In the genomic region with DNA sequence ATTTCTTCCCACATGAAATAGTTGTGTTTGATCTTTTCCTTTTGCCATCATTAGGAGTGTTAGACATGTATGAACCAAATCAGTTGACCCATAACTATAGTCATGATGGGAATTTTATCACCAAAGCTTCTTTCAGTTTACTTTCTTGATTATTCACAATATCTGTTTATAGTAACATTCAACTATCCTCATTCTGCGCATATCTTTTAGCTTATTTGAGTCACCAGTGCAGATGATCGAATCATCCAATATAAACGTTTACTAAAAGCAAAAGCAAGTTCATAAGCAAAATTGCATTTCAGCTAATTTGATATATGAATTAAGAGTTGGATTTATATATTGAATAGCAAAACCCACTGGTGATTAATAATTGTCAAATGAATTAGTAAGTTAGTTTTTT, we compare ENCODE assay signal across 2 cellular contexts.
TF ChIP-seq lines count a peak whose summit lies in the region.

No MANE protein-coding gene starts in this region.

TF ChIP-seq in HepG2, 621 proteins besides CTCF, POLR2A, EP300 and RAD21:
- TF ChIP-seq ZC3H13 (CRISPR knock-in tag; IDR thresholded peaks at IDR 0.05) (no peak), ZNF432 (CRISPR knock-in tag; IDR thresholded peaks at IDR 0.05; ENCODE audit: borderline replicate concordance) (no peak), GATAD2A (CRISPR knock-in tag; IDR thresholded peaks at IDR 0.05) (no peak), ZSCAN29 (CRISPR knock-in tag; conservative IDR thresholded peaks at IDR 0.05) (no peak), RFX1 (IDR thresholded peaks at IDR 0.05) (no peak)
- TF ChIP-seq, protein P1, sequence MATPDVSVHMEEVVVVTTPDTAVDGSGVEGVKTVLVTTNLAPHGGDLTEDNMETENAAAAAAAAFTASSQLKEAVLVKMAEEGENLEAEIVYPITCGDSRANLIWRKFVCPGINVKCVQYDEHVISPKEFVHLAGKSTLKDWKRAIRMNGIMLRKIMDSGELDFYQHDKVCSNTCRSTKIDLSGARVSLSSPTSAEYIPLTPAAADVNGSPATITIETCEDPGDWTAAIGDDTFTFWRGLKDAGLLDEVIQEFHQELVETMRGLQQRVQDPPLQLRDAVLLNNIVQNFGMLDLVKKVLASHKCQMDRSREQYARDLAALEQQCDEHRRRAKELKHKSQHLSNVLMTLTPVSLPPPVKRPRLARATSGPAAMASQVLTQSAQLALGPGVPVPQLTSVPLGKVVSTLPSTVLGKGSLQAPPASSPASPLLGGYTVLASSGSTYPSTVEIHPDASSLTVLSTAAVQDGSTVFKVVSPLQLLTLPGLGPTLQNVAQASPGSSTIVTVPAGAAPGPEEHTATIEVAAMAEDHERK (CRISPR knock-in tag; IDR thresholded peaks at IDR 0.05; ENCODE audit: low read depth) = no peak

TF ChIP-seq in IMR-90, 13 proteins besides CTCF, POLR2A, EP300 and RAD21:
- no peak for TF ChIP-seq MXI1 (IDR thresholded peaks at IDR 0.05; ENCODE audit: borderline replicate concordance, low read depth, low read length)
- no peak for TF ChIP-seq NFE2L2 (IDR thresholded peaks at IDR 0.05; ENCODE audit: low read depth, low read length)
- TF ChIP-seq MAZ (IDR thresholded peaks at IDR 0.05; ENCODE audit: borderline replicate concordance, low read depth, low read length) = no peak
- TF ChIP-seq FOS (IDR thresholded peaks at IDR 0.05; ENCODE audit: low read depth, low read length) = no peak
- TF ChIP-seq BHLHE40 (IDR thresholded peaks at IDR 0.05; ENCODE audit: low read depth, low read length) = no peak
- TF ChIP-seq CHD1 (IDR thresholded peaks at IDR 0.05; ENCODE audit: low read depth, low read length) = no peak
- TF ChIP-seq CEBPB (IDR thresholded peaks at IDR 0.05; ENCODE audit: low read depth, low read length) = no peak
- TF ChIP-seq RFX5 (IDR thresholded peaks at IDR 0.05; ENCODE audit: low read depth, low read length) = no peak
- TF ChIP-seq, protein P2, sequence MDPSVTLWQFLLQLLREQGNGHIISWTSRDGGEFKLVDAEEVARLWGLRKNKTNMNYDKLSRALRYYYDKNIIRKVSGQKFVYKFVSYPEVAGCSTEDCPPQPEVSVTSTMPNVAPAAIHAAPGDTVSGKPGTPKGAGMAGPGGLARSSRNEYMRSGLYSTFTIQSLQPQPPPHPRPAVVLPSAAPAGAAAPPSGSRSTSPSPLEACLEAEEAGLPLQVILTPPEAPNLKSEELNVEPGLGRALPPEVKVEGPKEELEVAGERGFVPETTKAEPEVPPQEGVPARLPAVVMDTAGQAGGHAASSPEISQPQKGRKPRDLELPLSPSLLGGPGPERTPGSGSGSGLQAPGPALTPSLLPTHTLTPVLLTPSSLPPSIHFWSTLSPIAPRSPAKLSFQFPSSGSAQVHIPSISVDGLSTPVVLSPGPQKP (IDR thresholded peaks at IDR 0.05; ENCODE audit: borderline replicate concordance, low read depth, low read length) = no peak
- no peak for TF ChIP-seq SMC3 (IDR thresholded peaks at IDR 0.05; ENCODE audit: low read depth, low read length)
- no peak for TF ChIP-seq RCOR1 (IDR thresholded peaks at IDR 0.05; ENCODE audit: insufficient replicate concordance, low read length)
- no peak for TF ChIP-seq USF2 (IDR thresholded peaks at IDR 0.05; ENCODE audit: low read depth, low read length)
- TF ChIP-seq MAFK (IDR thresholded peaks at IDR 0.05; ENCODE audit: low read depth, low read length) = no peak
